In the genomic region with DNA sequence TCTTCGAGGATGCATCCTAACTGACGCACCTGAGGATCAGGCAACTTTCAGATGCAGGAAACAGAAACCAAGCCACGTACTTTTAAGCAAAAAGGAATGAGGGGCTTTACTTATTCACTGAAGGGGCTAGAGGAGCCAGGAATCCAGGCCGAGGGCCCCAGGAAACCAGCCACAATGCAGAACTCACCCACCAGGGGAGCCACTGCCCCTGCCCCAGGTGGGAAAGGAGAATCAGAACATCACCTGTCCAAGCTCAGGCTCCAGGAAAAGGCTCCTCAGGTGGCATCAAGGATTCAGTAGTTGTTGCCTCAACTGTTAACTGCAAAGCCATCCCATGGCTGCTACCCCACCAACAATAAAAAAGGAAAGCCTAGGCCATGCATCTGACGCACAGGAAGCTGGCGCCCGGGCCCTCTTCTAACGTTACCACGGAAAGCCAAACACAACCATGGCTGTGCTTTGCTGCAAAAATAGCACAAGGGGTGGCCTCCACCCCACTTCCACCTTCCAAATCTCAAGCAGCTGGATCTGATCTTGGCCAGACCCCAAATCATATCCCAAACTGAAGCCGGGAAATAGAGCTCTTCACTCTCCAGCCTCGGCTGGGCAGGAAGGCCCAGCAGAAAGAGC, we compare ENCODE assay signal across 13 cellular contexts.
A peak's percentile ranks its signal among the peaks of the same experiment; 100 is the strongest.
DNase-seq lines count a peak whose midpoint lies in the region; ATAC-seq and TF ChIP-seq lines count a peak whose summit lies in the region.
"Had no signal": no experiment of that assay in that cellular context is flagged by ENCODE, and none has a peak within 500 bp of the region (broad histone marks: within the 10 kb centered on the region; RNA-seq: fewer than 3 reads in every experiment).

No MANE protein-coding gene starts in this region.

- no peaks in the 10 kb centered on the region for H3K27me3 ChIP-seq in left ventricle myocardium inferior (ENCODE audit: low read depth)

- peaks cover 43% of the 10 kb centered on the region for H3K36me3 Mint-ChIP-seq in T-helper 1 cell treated with Interleukin-12 subunit alpha and Interleukin-12 subunit beta and Interleukin-4 antibody, amounts not matched to agents 30 μg/mL and 1 μg/mL, for 36 hours (ENCODE audit: low read depth)
- H3K36me3 Mint-ChIP-seq in activated T-helper 1 cell treated with anti-CD3 and anti-CD28 coated beads, Interleukin-12 subunit alpha, Interleukin-12 subunit beta, Interleukin-2, Interleukin-4 antibody, amounts not matched to agents 30 ng/mL and 10 ng/mL and 1 ng/mL, durations not matched to agents 14 hours and 24 hours and 36 hours (ENCODE audit: low read depth), result peaks cover 47% of the 10 kb centered on the region
- H3K36me3 Mint-ChIP-seq in stimulated activated naive B cell treated with anti-CD40 and anti-IgM and Interleukin-4, amounts not matched to agents 10 μg/mL and 1 μg/mL and 100 μg/mL, for 72 hours, result peaks cover 23 to 47% of the 10 kb centered on the region in 2 donors

- no peaks in the 10 kb centered on the region for H3K36me3 ChIP-seq in left ventricle myocardium inferior

- peak overlapping the region; percentile 40 for H3K27ac ChIP-seq in left ventricle myocardium inferior (replicated peaks)
- H3K27ac ChIP-seq: 22Rv1 had no signal

- intact Hi-C loops in activated T-helper 1 cell treated with anti-CD3 and anti-CD28 coated beads, Interleukin-12 subunit alpha, Interleukin-12 subunit beta, Interleukin-2, Interleukin-4 antibody, amounts not matched to agents 30 ng/mL and 10 ng/mL and 1 ng/mL, durations not matched to agents 14 hours and 24 hours and 36 hours (cut with micrococcal nuclease), result no loop called here
- intact Hi-C loops in left ventricle myocardium inferior (cut with micrococcal nuclease), result no loop called here

- peak overlapping the region; percentile 15 for H3K4me3 Mint-ChIP-seq in T-helper 1 cell treated with Interleukin-12 subunit alpha and Interleukin-12 subunit beta and Interleukin-4 antibody, amounts not matched to agents 30 μg/mL and 1 μg/mL, for 36 hours
- H3K4me3 Mint-ChIP-seq in activated T-helper 1 cell treated with anti-CD3 and anti-CD28 coated beads, Interleukin-12 subunit alpha, Interleukin-12 subunit beta, Interleukin-2, Interleukin-4 antibody, amounts not matched to agents 30 ng/mL and 10 ng/mL and 1 ng/mL, durations not matched to agents 14 hours and 24 hours and 36 hours, result peak overlapping the region; percentile 22
- H3K4me3 Mint-ChIP-seq in stimulated activated naive B cell treated with anti-CD40 and anti-IgM and Interleukin-4, amounts not matched to agents 10 μg/mL and 1 μg/mL and 100 μg/mL, for 72 hours, result no peak overlapping the region

- TF ChIP-seq CTCF in left ventricle myocardium inferior (IDR thresholded peaks at IDR 0.05; ENCODE audit: borderline replicate concordance), result no peak

- no peaks in the 10 kb centered on the region for H3K9me3 Mint-ChIP-seq in T-helper 1 cell treated with Interleukin-12 subunit alpha and Interleukin-12 subunit beta and Interleukin-4 antibody, amounts not matched to agents 30 μg/mL and 1 μg/mL, for 36 hours
- no peaks in the 10 kb centered on the region for H3K9me3 Mint-ChIP-seq in activated T-helper 1 cell treated with anti-CD3 and anti-CD28 coated beads, Interleukin-12 subunit alpha, Interleukin-12 subunit beta, Interleukin-2, Interleukin-4 antibody, amounts not matched to agents 30 ng/mL and 10 ng/mL and 1 ng/mL, durations not matched to agents 14 hours and 24 hours and 36 hours
- no peaks in the 10 kb centered on the region for H3K9me3 Mint-ChIP-seq in stimulated activated naive B cell treated with anti-CD40 and anti-IgM and Interleukin-4, amounts not matched to agents 10 μg/mL and 1 μg/mL and 100 μg/mL, for 72 hours

- H3K27me3 Mint-ChIP-seq in T-helper 1 cell treated with Interleukin-12 subunit alpha and Interleukin-12 subunit beta and Interleukin-4 antibody, amounts not matched to agents 30 μg/mL and 1 μg/mL, for 36 hours (ENCODE audit: low read depth), result no peaks in the 10 kb centered on the region
- H3K27me3 Mint-ChIP-seq in activated T-helper 1 cell treated with anti-CD3 and anti-CD28 coated beads, Interleukin-12 subunit alpha, Interleukin-12 subunit beta, Interleukin-2, Interleukin-4 antibody, amounts not matched to agents 30 ng/mL and 10 ng/mL and 1 ng/mL, durations not matched to agents 14 hours and 24 hours and 36 hours (ENCODE audit: insufficient read depth), result no peaks in the 10 kb centered on the region
- H3K27me3 Mint-ChIP-seq in stimulated activated naive B cell treated with anti-CD40 and anti-IgM and Interleukin-4, amounts not matched to agents 10 μg/mL and 1 μg/mL and 100 μg/mL, for 72 hours, result no peaks in the 10 kb centered on the region

- H3K4me1 Mint-ChIP-seq in T-helper 1 cell treated with Interleukin-12 subunit alpha and Interleukin-12 subunit beta and Interleukin-4 antibody, amounts not matched to agents 30 μg/mL and 1 μg/mL, for 36 hours (ENCODE audit: low read depth), result peaks cover 37% of the 10 kb centered on the region
- peaks cover 41% of the 10 kb centered on the region for H3K4me1 Mint-ChIP-seq in activated T-helper 1 cell treated with anti-CD3 and anti-CD28 coated beads, Interleukin-12 subunit alpha, Interleukin-12 subunit beta, Interleukin-2, Interleukin-4 antibody, amounts not matched to agents 30 ng/mL and 10 ng/mL and 1 ng/mL, durations not matched to agents 14 hours and 24 hours and 36 hours (ENCODE audit: low read depth)
- peaks cover 21 to 35% of the 10 kb centered on the region in 2 donors for H3K4me1 Mint-ChIP-seq in stimulated activated naive B cell treated with anti-CD40 and anti-IgM and Interleukin-4, amounts not matched to agents 10 μg/mL and 1 μg/mL and 100 μg/mL, for 72 hours

- no peak for ATAC-seq in stimulated activated naive B cell treated with anti-CD40 and anti-IgM and Interleukin-4, amounts not matched to agents 10 μg/mL and 1 μg/mL and 100 μg/mL, for 72 hours (replicated peaks)
- ATAC-seq in GM19351 (IDR thresholded peaks at IDR 0.05; ENCODE audit: unreplicated experiment), result no peak
- ATAC-seq: PC-3 had no signal

- H3K27ac Mint-ChIP-seq in T-helper 1 cell treated with Interleukin-12 subunit alpha and Interleukin-12 subunit beta and Interleukin-4 antibody, amounts not matched to agents 30 μg/mL and 1 μg/mL, for 36 hours, result peak overlapping the region; percentile 71
- peak overlapping the region; percentile 24 for H3K27ac Mint-ChIP-seq in activated T-helper 1 cell treated with anti-CD3 and anti-CD28 coated beads, Interleukin-12 subunit alpha, Interleukin-12 subunit beta, Interleukin-2, Interleukin-4 antibody, amounts not matched to agents 30 ng/mL and 10 ng/mL and 1 ng/mL, durations not matched to agents 14 hours and 24 hours and 36 hours
- H3K27ac Mint-ChIP-seq in stimulated activated naive B cell treated with anti-CD40 and anti-IgM and Interleukin-4, amounts not matched to agents 10 μg/mL and 1 μg/mL and 100 μg/mL, for 72 hours, result peak overlapping the region; percentile 51

- H3K4me1 ChIP-seq in left ventricle myocardium inferior, result peaks cover 40% of the 10 kb centered on the region

- no peaks in the 10 kb centered on the region for H3K9me3 ChIP-seq in left ventricle myocardium inferior (replicated peaks)

- H3K4me3 ChIP-seq in left ventricle myocardium inferior, result no peak overlapping the region

- DNase-seq in T-helper 1 cell (no peak), left ventricle myocardium inferior (no peak), NCI-H1436 treated with DMSO at 0.1 percent for 48 hours (lab: John Stamatoyannopoulos, UW) (no peak), NCI-H82 treated with DMSO at 0.1 percent for 48 hours (lab: John Stamatoyannopoulos, UW; ENCODE audit: unreplicated experiment) (no peak)
- no peak for DNase-seq in activated T-helper 1 cell treated with anti-CD3 and anti-CD28 coated beads, Interleukin-12 subunit alpha, Interleukin-12 subunit beta, Interleukin-2, Interleukin-4 antibody, amounts not matched to agents 30 ng/mL and 10 ng/mL and 1 ng/mL, durations not matched to agents 14 hours and 24 hours and 36 hours (ENCODE audit: low spot score)
- no peak for DNase-seq in stimulated activated naive B cell treated with anti-CD40 and anti-IgM and Interleukin-4, amounts not matched to agents 10 μg/mL and 1 μg/mL and 100 μg/mL, for 72 hours
- DNase-seq: activated T-cell treated with anti-CD3 and anti-CD28 coated beads, Interleukin-2, amount 50 U/mL, for 1 hour; KBM-7; PC-3; stimulated activated naive CD4-positive, alpha-beta T cell treated with Interleukin-2 at 50 U/mL for 16 hours had no signal

Comparison
In these comparisons a context has a peak if more than half of its experiments do, and no peak if none do; other contexts are left out.
1. H3K4me3 Mint-ChIP-seq: peak in T-helper 1 cell treated with Interleukin-12 subunit alpha and Interleukin-12 subunit beta and Interleukin-4 antibody, amounts not matched to agents 30 μg/mL and 1 μg/mL, for 36 hours (single experiment) and activated T-helper 1 cell treated with anti-CD3 and anti-CD28 coated beads, Interleukin-12 subunit alpha, Interleukin-12 subunit beta, Interleukin-2, Interleukin-4 antibody, amounts not matched to agents 30 ng/mL and 10 ng/mL and 1 ng/mL, durations not matched to agents 14 hours and 24 hours and 36 hours (single experiment); none in stimulated activated naive B cell treated with anti-CD40 and anti-IgM and Interleukin-4, amounts not matched to agents 10 μg/mL and 1 μg/mL and 100 μg/mL, for 72 hours (0 of 2).
2. Peak in every context shown above with its lines, with median percentiles within 50 percentile points of each other: H3K27ac Mint-ChIP-seq.